35 cellular contexts compared by ENCODE assay signal in genomic region chr20:48090314-48090713, GRCh38.
"Had no signal": no experiment of that assay in that cellular context is flagged by ENCODE, and none has a peak within 500 bp of the region (broad histone marks: within the 10 kb centered on the region; RNA-seq: fewer than 3 reads in every experiment).

No MANE protein-coding gene starts in this region.

- H3K27ac ChIP-seq: KMS-11 had no signal

- DNase-seq: Karpas-422, Kasumi-1, KG1, MG63, MM.1S, MV-4-11, NCI-H1048, NCI-H1092, NCI-H1092 treated with DMSO at 0.1 percent for 48 hours, NCI-H1105, NCI-H1105 treated with DMSO at 0.1 percent for 48 hours, NCI-H1417, NCI-H1417 treated with DMSO at 0.1 percent for 48 hours, NCI-H1436, NCI-H1436 treated with DMSO at 0.1 percent for 48 hours, NCI-H146, NCI-H1694, NCI-H1694 treated with DMSO at 0.1 percent for 48 hours, NCI-H187, NCI-H187 treated with DMSO at 0.1 percent for 48 hours, NCI-H1930, NCI-H2029, NCI-H2029 treated with DMSO at 0.1 percent for 48 hours, NCI-H2081, NCI-H2081 treated with DMSO at 0.1 percent for 48 hours, NCI-H2107, NCI-H2171, NCI-H2171 treated with DMSO at 0.1 percent for 48 hours, NCI-H2227 treated with DMSO at 0.1 percent for 48 hours, NCI-H226, NCI-H345, NCI-H446, NCI-H446 treated with DMSO at 0.1 percent for 48 hours, NCI-H510A had no signal

- H3K9me3 ChIP-seq: MG63 had no signal

- H3K36me3 ChIP-seq: MG63 had no signal

- H3K9ac ChIP-seq: KMS-11 had no signal

- H3K4me2 ChIP-seq: KMS-11 had no signal

- H3K4me3 ChIP-seq: MG63 had no signal
